In genomic region chr3:188877381-188877780, GRCh38 we compare ENCODE assay signal across 7 cellular contexts.
"Had no signal": no experiment of that assay in that cellular context is flagged by ENCODE, and none has a peak within 500 bp of the region (broad histone marks: within the 10 kb centered on the region; RNA-seq: fewer than 3 reads in every experiment).

No MANE protein-coding gene starts in this region.

- H3K4me2 ChIP-seq: GM23338 had no signal

- H3K4me1 Mint-ChIP-seq: GM23338 had no signal

- DNase-seq: H9, HCEC 1CT had no signal

- H3K4me3 Mint-ChIP-seq: GM23338, H9 had no signal

- H3K9me3 Mint-ChIP-seq: GM23338, H9 had no signal

- ATAC-seq: GM23338, K562 had no signal

- FAIRE-seq: H1, H54, HTR-8/SVneo, K562 had no signal

- H3K27ac Mint-ChIP-seq: GM23338, H9 had no signal

- H3K4me3 ChIP-seq: GM23338, K562 had no signal

- H2AFZ ChIP-seq: GM23338 had no signal
